Comparison of ENCODE assay signal across 8 cellular contexts in genomic region chr11:78419327-78419726, GRCh38. TPM values are rescaled to one million over a fixed set of nuclear protein-coding genes. Genes with fewer than 3 reads are reported as not detected.
DNase-seq lines count a peak whose midpoint lies in the region; ATAC-seq lines count a peak whose summit lies in the region.

No MANE protein-coding gene starts in this region.

- H3K4me1 ChIP-seq in duodenal mucosa (ENCODE audit: control insufficient read depth in 1 of 2, insufficient read depth in 2 of 2, low read length in 2 of 2), result peaks cover 27 to 40% of the 10 kb centered on the region in 2 donors
- peaks cover 44% of the 10 kb centered on the region for H3K4me1 ChIP-seq in Karpas-422 (ENCODE audit: low read length)

- H3K27ac ChIP-seq in duodenal mucosa (ENCODE audit: low read depth, low read length) (no peak overlapping the region), Karpas-422 (ENCODE audit: low read length) (no peak overlapping the region)

- H3K79me2 ChIP-seq in Karpas-422 (ENCODE audit: low read length), result no peaks in the 10 kb centered on the region

- no peaks in the 10 kb centered on the region for H3K9me3 Mint-ChIP-seq in naive thymus-derived CD8-positive, alpha-beta T cell

- H3K36me3 Mint-ChIP-seq in naive thymus-derived CD8-positive, alpha-beta T cell, result no peaks in the 10 kb centered on the region

- POLR2A ChIA-PET in naive thymus-derived CD8-positive, alpha-beta T cell (lab: Charles Lee), result interaction anchor here (1.1 to 3.6 kb wide), 2 partner anchors 155 to 425 kb away, joined by 3 to 15 read pairs; partner anchors contain the start of genes INTS4 and NARS2

- H3K9ac ChIP-seq in duodenal mucosa (ENCODE audit: low read depth in 1 of 2, low read length in 2 of 2), result peak overlapping the region in 1 of 2 donors; percentile 40
- no peak overlapping the region for H3K9ac ChIP-seq in Karpas-422 (ENCODE audit: low read length)

- no peak for ATAC-seq in naive thymus-derived CD8-positive, alpha-beta T cell
- no peak for ATAC-seq in HG03521 (IDR thresholded peaks at IDR 0.05; ENCODE audit: unreplicated experiment)

- peaks cover 13 to 45% (median 23%) of the 10 kb centered on the region in 5 donors for H3K27me3 Mint-ChIP-seq in naive thymus-derived CD8-positive, alpha-beta T cell

- H3K4me2 ChIP-seq in Karpas-422 (ENCODE audit: low read depth, low read length, poor library complexity, severe bottlenecking), result no peak overlapping the region

- H3K9me2 ChIP-seq in Karpas-422 (replicated peaks; ENCODE audit: insufficient read depth, low read length), result no peaks in the 10 kb centered on the region

- no peaks in the 10 kb centered on the region; the same call in 1 of the 2 replicates for H4K20me1 ChIP-seq in Karpas-422 (ENCODE audit: insufficient read depth, low read depth, low read length)

- H3K4me1 Mint-ChIP-seq in naive thymus-derived CD8-positive, alpha-beta T cell, result peaks cover 16 to 54% (median 18%) of the 10 kb centered on the region in 4 donors

- peak overlapping the region in 1 of 10 donors; percentile 48 for H3K27ac Mint-ChIP-seq in naive thymus-derived CD8-positive, alpha-beta T cell

- H3K36me3 ChIP-seq in duodenal mucosa (ENCODE audit: control insufficient read depth in 1 of 2, insufficient read depth in 2 of 2, low read length in 2 of 2) (no peaks in the 10 kb centered on the region), Karpas-422 (ENCODE audit: insufficient read depth, low read length) (no peaks in the 10 kb centered on the region)

- H3K4me3 Mint-ChIP-seq in naive thymus-derived CD8-positive, alpha-beta T cell, result peak overlapping the region in 6 of 10 donors; percentile 10 to 89 (median 83)

- no peak overlapping the region for H2AFZ ChIP-seq in Karpas-422 (ENCODE audit: low read length)

- H3K4me3 ChIP-seq in duodenal mucosa (ENCODE audit: low read depth in 1 of 2, low read length in 2 of 2), result peak overlapping the region; percentile 6 to 14
- no peak overlapping the region for H3K4me3 ChIP-seq in Karpas-422 (ENCODE audit: low read length)

- no peaks in the 10 kb centered on the region for H3K27me3 ChIP-seq in duodenal mucosa (ENCODE audit: control insufficient read depth in 1 of 2, insufficient read depth in 2 of 2, low read length in 2 of 2)
- no peaks in the 10 kb centered on the region for H3K27me3 ChIP-seq in Karpas-422 (ENCODE audit: low read length)

- H3K9me3 ChIP-seq in duodenal mucosa (ENCODE audit: control insufficient read depth in 1 of 2, low read length in 2 of 2), result no peaks in the 10 kb centered on the region
- H3K9me3 ChIP-seq in Karpas-422 (ENCODE audit: low read length), result no peaks in the 10 kb centered on the region

- DNase-seq in AG20443 (ENCODE audit: low spot score) (peak; percentile 75), NCI-H2029 (lab: John Stamatoyannopoulos, UW) (peak; percentile 8), HT-29 (ENCODE audit: low spot score) (no peak), Karpas-422 (no peak), SKM-1 treated with dmso at 0.1 percent for 144 hours (lab: John Stamatoyannopoulos, UW; ENCODE audit: unreplicated experiment) (no peak)
- DNase-seq in naive thymus-derived CD8-positive, alpha-beta T cell, result no peak

RNA-seq across cellular contexts. Expression of gene GAB2, which starts 1.7 kb away (rescaled TPM):
- 1 to 10 TPM; 1.8 to 3.0 TPM for total RNA-seq in naive thymus-derived CD8-positive, alpha-beta T cell
- polyA plus RNA-seq in naive thymus-derived CD8-positive, alpha-beta T cell, result under 1 TPM in 2 of 3 donors, not detected in 1; 0.16 to 0.23 TPM
- 1.8 and 3.6 TPM in 2 replicates for total RNA-seq in HT-29 (2014; rRNA removed; shearing (Covaris generic))
- 2.6 and 2.7 TPM in 2 replicates for total RNA-seq in Karpas-422 (2014; rRNA removed; shearing (Covaris generic); ENCODE audit: low replicate concordance)

Comparison
In these comparisons a context has a peak if more than half of its experiments do, and no peak if none do; other contexts are left out.
1. DNase-seq: peak in AG20443 (single experiment) and NCI-H2029 (single experiment); none in naive thymus-derived CD8-positive, alpha-beta T cell (0 of 10), HT-29 (single experiment), Karpas-422 (single experiment) and SKM-1 treated with dmso at 0.1 percent for 144 hours (single experiment).